Comparison of ENCODE assay signal across 1 cellular context in the genomic region with DNA sequence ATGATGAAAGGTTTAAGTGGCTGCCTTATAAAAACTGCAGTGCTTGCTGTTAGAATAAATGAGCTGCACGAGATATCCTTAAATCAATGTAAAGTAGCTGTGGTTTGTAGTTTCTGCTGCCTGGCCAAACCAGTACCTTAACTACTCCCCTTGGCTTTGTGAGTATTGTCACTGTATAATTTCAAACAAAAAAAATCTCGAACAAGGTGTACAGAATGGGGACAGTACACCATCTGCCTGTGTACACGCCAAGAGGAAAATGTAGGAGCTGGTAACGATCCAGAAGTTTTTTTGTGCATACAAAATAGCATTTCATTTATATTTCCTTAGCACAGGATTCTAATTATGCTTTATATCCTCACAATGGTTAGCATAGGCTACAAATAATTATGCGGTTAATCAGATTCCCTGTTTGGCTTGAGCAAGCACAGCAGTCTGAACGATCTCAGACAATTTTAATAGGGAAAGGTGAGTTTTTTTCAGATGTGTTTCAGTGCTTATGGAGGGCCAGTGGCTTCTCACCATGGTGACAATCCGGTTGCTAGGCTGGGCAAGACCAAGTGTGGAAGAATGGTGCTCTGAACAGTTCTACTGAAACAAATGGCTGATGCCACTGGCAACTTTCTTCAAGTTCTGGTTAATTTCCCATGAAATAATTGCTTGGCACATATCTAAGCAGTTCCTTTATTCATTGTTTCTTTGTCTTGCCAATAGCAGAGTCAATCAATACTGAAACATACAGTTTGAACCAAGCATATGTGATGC.
TF ChIP-seq lines count a peak whose summit lies in the region.

No MANE protein-coding gene starts in this region.

TF ChIP-seq in A549, 52 proteins besides CTCF, POLR2A, EP300 and RAD21 (continued from another document):
- TF ChIP-seq HOXB13 (CRISPR knock-in tag; IDR thresholded peaks at IDR 0.05; ENCODE audit: low read depth), result no peak
- no peak for TF ChIP-seq ZSCAN20 (CRISPR knock-in tag; IDR thresholded peaks at IDR 0.05)
- no peak for TF ChIP-seq TFCP2L1 (CRISPR knock-in tag; IDR thresholded peaks at IDR 0.05)
- no peak for TF ChIP-seq HOXB5 (CRISPR knock-in tag; IDR thresholded peaks at IDR 0.05)
- no peak for TF ChIP-seq KDM1A (IDR thresholded peaks at IDR 0.05; ENCODE audit: low read depth)
- TF ChIP-seq TP53 (CRISPR knock-in tag; IDR thresholded peaks at IDR 0.05), result no peak
- no peak for TF ChIP-seq FOSL2 (IDR thresholded peaks at IDR 0.05)
- TF ChIP-seq FOSL2 (CRISPR knock-in tag; IDR thresholded peaks at IDR 0.05), result no peak
- TF ChIP-seq FOSB (CRISPR knock-in tag; IDR thresholded peaks at IDR 0.05), result no peak
- TF ChIP-seq CHD4 (IDR thresholded peaks at IDR 0.05; ENCODE audit: borderline replicate concordance), result no peak
- TF ChIP-seq MAFK (IDR thresholded peaks at IDR 0.05; ENCODE audit: partially characterized antibody), result no peak
- no peak for TF ChIP-seq MYC (IDR thresholded peaks at IDR 0.05; ENCODE audit: borderline replicate concordance, low read length)
- TF ChIP-seq RNF2 (IDR thresholded peaks at IDR 0.05; ENCODE audit: borderline replicate concordance, low read depth), result no peak
- TF ChIP-seq EHF (CRISPR knock-in tag; IDR thresholded peaks at IDR 0.05), result no peak
